In the genomic region with DNA sequence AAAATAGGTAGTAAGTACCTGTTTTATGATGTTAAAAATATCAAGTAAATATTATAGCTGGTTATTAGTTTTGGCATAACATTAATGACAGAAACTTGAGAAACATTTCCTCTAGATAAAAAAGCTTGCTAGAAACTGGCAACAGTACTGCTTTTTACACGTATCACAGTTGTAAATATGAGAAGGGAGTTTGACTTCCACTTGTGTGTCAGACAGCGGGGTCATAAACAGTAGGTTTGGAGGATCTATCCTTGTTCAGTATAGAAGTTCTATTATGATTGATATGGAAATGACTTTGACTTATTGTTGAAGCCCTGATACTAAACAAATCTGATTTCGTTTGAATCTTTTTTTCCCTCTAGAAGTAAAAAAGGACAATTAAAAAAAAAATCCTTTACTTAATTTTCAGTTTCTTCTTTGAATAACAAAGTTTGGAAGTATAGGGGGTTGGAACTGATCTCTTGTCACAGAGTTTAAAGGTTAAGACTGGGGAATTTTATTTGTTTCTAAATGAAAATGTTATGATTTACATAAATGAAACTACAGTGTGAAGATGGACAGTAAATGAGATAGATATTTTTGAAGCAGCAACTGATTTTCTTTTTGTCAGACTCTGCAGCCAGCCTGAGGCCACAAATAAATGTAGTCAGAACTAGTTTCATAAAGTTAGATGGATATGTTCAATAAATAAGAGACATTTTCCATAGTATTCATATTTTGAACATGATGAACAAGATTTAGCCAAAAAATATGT, we compare ENCODE assay signal across 1 cellular context.
TF ChIP-seq lines count a peak whose summit lies in the region.

No MANE protein-coding gene starts in this region.

TF ChIP-seq in A549, 52 proteins besides CTCF, POLR2A, EP300 and RAD21:
- no peak for TF ChIP-seq SREBF2 (IDR thresholded peaks at IDR 0.05)
- no peak for TF ChIP-seq RNF2 (IDR thresholded peaks at IDR 0.05; ENCODE audit: borderline replicate concordance, low read depth)
- TF ChIP-seq, protein P1, sequence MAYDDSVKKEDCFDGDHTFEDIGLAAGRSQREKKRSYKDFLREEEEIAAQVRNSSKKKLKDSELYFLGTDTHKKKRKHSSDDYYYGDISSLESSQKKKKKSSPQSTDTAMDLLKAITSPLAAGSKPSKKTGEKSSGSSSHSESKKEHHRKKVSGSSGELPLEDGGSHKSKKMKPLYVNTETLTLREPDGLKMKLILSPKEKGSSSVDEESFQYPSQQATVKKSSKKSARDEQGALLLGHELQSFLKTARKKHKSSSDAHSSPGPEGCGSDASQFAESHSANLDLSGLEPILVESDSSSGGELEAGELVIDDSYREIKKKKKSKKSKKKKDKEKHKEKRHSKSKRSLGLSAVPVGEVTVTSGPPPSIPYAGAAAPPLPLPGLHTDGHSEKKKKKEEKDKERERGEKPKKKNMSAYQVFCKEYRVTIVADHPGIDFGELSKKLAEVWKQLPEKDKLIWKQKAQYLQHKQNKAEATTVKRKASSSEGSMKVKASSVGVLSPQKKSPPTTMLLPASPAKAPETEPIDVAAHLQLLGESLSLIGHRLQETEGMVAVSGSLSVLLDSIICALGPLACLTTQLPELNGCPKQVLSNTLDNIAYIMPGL (CRISPR knock-in tag; IDR thresholded peaks at IDR 0.05; ENCODE audit: borderline replicate concordance) = no peak
- TF ChIP-seq ZFP36 (IDR thresholded peaks at IDR 0.05; ENCODE audit: borderline replicate concordance, partially characterized antibody) = no peak
- TF ChIP-seq, protein P2, sequence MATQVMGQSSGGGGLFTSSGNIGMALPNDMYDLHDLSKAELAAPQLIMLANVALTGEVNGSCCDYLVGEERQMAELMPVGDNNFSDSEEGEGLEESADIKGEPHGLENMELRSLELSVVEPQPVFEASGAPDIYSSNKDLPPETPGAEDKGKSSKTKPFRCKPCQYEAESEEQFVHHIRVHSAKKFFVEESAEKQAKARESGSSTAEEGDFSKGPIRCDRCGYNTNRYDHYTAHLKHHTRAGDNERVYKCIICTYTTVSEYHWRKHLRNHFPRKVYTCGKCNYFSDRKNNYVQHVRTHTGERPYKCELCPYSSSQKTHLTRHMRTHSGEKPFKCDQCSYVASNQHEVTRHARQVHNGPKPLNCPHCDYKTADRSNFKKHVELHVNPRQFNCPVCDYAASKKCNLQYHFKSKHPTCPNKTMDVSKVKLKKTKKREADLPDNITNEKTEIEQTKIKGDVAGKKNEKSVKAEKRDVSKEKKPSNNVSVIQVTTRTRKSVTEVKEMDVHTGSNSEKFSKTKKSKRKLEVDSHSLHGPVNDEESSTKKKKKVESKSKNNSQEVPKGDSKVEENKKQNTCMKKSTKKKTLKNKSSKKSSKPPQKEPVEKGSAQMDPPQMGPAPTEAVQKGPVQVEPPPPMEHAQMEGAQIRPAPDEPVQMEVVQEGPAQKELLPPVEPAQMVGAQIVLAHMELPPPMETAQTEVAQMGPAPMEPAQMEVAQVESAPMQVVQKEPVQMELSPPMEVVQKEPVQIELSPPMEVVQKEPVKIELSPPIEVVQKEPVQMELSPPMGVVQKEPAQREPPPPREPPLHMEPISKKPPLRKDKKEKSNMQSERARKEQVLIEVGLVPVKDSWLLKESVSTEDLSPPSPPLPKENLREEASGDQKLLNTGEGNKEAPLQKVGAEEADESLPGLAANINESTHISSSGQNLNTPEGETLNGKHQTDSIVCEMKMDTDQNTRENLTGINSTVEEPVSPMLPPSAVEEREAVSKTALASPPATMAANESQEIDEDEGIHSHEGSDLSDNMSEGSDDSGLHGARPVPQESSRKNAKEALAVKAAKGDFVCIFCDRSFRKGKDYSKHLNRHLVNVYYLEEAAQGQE (IDR thresholded peaks at IDR 0.05) = no peak
- TF ChIP-seq BHLHE40 (IDR thresholded peaks at IDR 0.05; ENCODE audit: low read depth, low read length) = no peak
- no peak for TF ChIP-seq RFX5 (IDR thresholded peaks at IDR 0.05)
- TF ChIP-seq, protein P3, sequence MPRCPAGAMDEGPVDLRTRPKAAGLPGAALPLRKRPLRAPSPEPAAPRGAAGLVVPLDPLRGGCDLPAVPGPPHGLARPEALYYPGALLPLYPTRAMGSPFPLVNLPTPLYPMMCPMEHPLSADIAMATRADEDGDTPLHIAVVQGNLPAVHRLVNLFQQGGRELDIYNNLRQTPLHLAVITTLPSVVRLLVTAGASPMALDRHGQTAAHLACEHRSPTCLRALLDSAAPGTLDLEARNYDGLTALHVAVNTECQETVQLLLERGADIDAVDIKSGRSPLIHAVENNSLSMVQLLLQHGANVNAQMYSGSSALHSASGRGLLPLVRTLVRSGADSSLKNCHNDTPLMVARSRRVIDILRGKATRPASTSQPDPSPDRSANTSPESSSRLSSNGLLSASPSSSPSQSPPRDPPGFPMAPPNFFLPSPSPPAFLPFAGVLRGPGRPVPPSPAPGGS (IDR thresholded peaks at IDR 0.05) = no peak
- no peak for TF ChIP-seq FOXS1 (CRISPR knock-in tag; IDR thresholded peaks at IDR 0.05)
- no peak for TF ChIP-seq E2F6 (IDR thresholded peaks at IDR 0.05; ENCODE audit: borderline replicate concordance, low read depth)
- TF ChIP-seq HOXB5 (CRISPR knock-in tag; IDR thresholded peaks at IDR 0.05) = no peak
- no peak for TF ChIP-seq KDM5A (IDR thresholded peaks at IDR 0.05)
